ENCODE assay signal across 20 cellular contexts in genomic region chr6:134193536-134194521, GRCh38.
A peak's percentile ranks its signal among the peaks of the same experiment; 100 is the strongest.
DNase-seq lines count a peak whose midpoint lies in the region; ATAC-seq, FAIRE-seq and TF ChIP-seq lines count a peak whose summit lies in the region.
"Had no signal": no experiment of that assay in that cellular context is flagged by ENCODE, and none has a peak within 500 bp of the region (broad histone marks: within the 10 kb centered on the region; RNA-seq: fewer than 3 reads in every experiment).

No MANE protein-coding gene starts in this region.

- POLR2A ChIA-PET in IMR-90 (lab: Charles Lee; ENCODE audit: unreplicated experiment) (interaction anchor here (0.5 to 0.7 kb wide), 2 partner anchors 55 to 219 kb away, joined by 4 to 7 read pairs; no protein-coding TSS in a partner anchor), H1 (lab: Charles Lee; ENCODE audit: partially characterized antibody) (no interaction called here)

- H3K23ac ChIP-seq in IMR-90 (ENCODE audit: low read depth, low read length), result no peak overlapping the region
- H3K23ac ChIP-seq in H1 (ENCODE audit: insufficient read length), result no peak overlapping the region

- no peak for DNase-seq in CD4-positive, CD25-positive, alpha-beta regulatory T cell
- DNase-seq in IMR-90 (no peak), H1 (ENCODE audit: low read depth in 1 of 2, low spot score in 2 of 2) (no peak), brain microvascular endothelial cell (no peak), UCSD-AML1 (lab: John Stamatoyannopoulos, UW; ENCODE audit: unreplicated experiment) (no peak)
- DNase-seq: ACHN, DMS79, MM.1S, NCI-H1092 treated with DMSO at 0.1 percent for 48 hours, NCI-H146, NCI-H2081 treated with DMSO at 0.1 percent for 48 hours, Right ventricle myocardium superior had no signal

- dilution Hi-C loops in IMR-90 (cut with HindIII; ENCODE audit: low sequenced_read_pairs, unreplicated experiment), result no loop called here

- H2BK20ac ChIP-seq in IMR-90 (ENCODE audit: low read depth, low read length) (peak overlapping the region; percentile 27; the same call in 1 of the 2 replicates), H1 (ENCODE audit: low read length) (peak overlapping the region; percentile 94; the same call in 1 of the 2 replicates)

- no peak overlapping the region for H3K4me3 Mint-ChIP-seq in CD4-positive, CD25-positive, alpha-beta regulatory T cell
- no peak overlapping the region for H3K4me3 Mint-ChIP-seq in nephron
- H3K4me3 Mint-ChIP-seq: IgD-negative memory B cell had no signal

- H3K27ac ChIP-seq in CD4-positive, CD25-positive, alpha-beta regulatory T cell (ENCODE audit: insufficient read depth, low read length, poor library complexity, severe bottlenecking), result no peak overlapping the region
- peak overlapping the region; percentile 32; the same call in 1 of the 2 replicates for H3K27ac ChIP-seq in IMR-90 (ENCODE audit: insufficient read depth, low read length)
- H3K27ac ChIP-seq in H1 (ENCODE audit: low read depth, low read length), result no peak overlapping the region
- no peak overlapping the region for H3K27ac ChIP-seq in brain microvascular endothelial cell
- H3K27ac ChIP-seq: C4-2B, HL-60, SK-N-MC had no signal

- no peak overlapping the region for H2AK9ac ChIP-seq in IMR-90 (replicated peaks; ENCODE audit: low read depth, low read length, poor library complexity)

- no peak overlapping the region for H3K56ac ChIP-seq in IMR-90 (ENCODE audit: extremely low read depth, insufficient read depth, low read length)
- no peak overlapping the region for H3K56ac ChIP-seq in H1 (replicated peaks; ENCODE audit: insufficient read length, low read depth, low read length)

- H4K20me1 ChIP-seq in IMR-90 (ENCODE audit: insufficient read depth, low read length), result no peaks in the 10 kb centered on the region
- no peaks in the 10 kb centered on the region for H4K20me1 ChIP-seq in H1 (replicated peaks in 1 of 2; ENCODE audit: control insufficient read depth in 1 of 2, insufficient read depth in 2 of 2, low read length in 2 of 2)

- no peaks in the 10 kb centered on the region for H3K9me3 ChIP-seq in CD4-positive, CD25-positive, alpha-beta regulatory T cell (ENCODE audit: control insufficient read depth in 2 of 2, low read length in 2 of 2)
- no peaks in the 10 kb centered on the region for H3K9me3 ChIP-seq in IMR-90 (ENCODE audit: control insufficient read depth, insufficient read depth, low read length)
- no peaks in the 10 kb centered on the region for H3K9me3 ChIP-seq in H1 (ENCODE audit: insufficient read depth in 2 of 2, low read depth in 1 of 2, low read length in 1 of 2)

- no peak overlapping the region for H3K4me3 ChIP-seq in CD4-positive, CD25-positive, alpha-beta regulatory T cell (ENCODE audit: low read depth, low read length)
- H3K4me3 ChIP-seq in IMR-90 (ENCODE audit: insufficient read depth, low read depth, low read length) (no peak overlapping the region), H1 (ENCODE audit: extremely low read depth in 1 of 4, insufficient read depth in 2 of 4, low read depth in 3 of 4, low read length in 4 of 4) (no peak overlapping the region), brain microvascular endothelial cell (ENCODE audit: low read depth, low read length) (no peak overlapping the region)
- H3K4me3 ChIP-seq: SK-N-MC had no signal

- H3K79me2 ChIP-seq in H1 (ENCODE audit: control insufficient read depth in 1 of 2, insufficient read depth in 2 of 2, low read length in 2 of 2), result no peaks in the 10 kb centered on the region

- H2AFZ ChIP-seq in IMR-90 (replicated peaks; ENCODE audit: low read length, poor library complexity), result peak overlapping the region; percentile 32
- H2AFZ ChIP-seq in H1 (ENCODE audit: low read length), result 0 out of 2 replicates have a peak overlapping the region, but pooled peaks have one; percentile 82

- H3K9ac ChIP-seq in IMR-90 (ENCODE audit: low read depth, low read length) (no peak overlapping the region), H1 (replicated peaks in 1 of 4; ENCODE audit: extremely low read depth in 1 of 4, low read depth in 3 of 4, low read length in 3 of 4) (no peak overlapping the region)

- TF ChIP-seq CTCF in IMR-90 (conservative IDR thresholded peaks at IDR 0.05; ENCODE audit: low read depth, low read length) (no peak), H1 (IDR thresholded peaks at IDR 0.05; ENCODE audit: control extremely low read depth in 1 of 3, insufficient read depth in 1 of 3, low read depth in 1 of 3, low read length in 3 of 3) (no peak), nephron (IDR thresholded peaks at IDR 0.05; ENCODE audit: unreplicated experiment in 3 of 3) (no peak), brain microvascular endothelial cell (IDR thresholded peaks at IDR 0.05; ENCODE audit: low read depth, low read length, missing control alignments) (no peak)

- in situ Hi-C loops in IMR-90 (cut with MboI; ENCODE audit: low sequenced_read_pairs), result no loop called here
- in situ Hi-C loops in brain microvascular endothelial cell (cut with HindIII; ENCODE audit: low pct_ligation_motif_present, low sequenced_read_pairs), result no loop called here

- no peak overlapping the region for H3K4me2 ChIP-seq in IMR-90 (ENCODE audit: low read depth, low read length)
- H3K4me2 ChIP-seq in H1 (ENCODE audit: insufficient read depth in 1 of 2, low read depth in 2 of 2, low read length in 2 of 2), result no peak overlapping the region

- H3K23me2 ChIP-seq in H1 (ENCODE audit: low read depth, low read length), result no peaks in the 10 kb centered on the region; the same call in 1 of the 2 replicates

- H4K91ac ChIP-seq in IMR-90 (ENCODE audit: insufficient read depth, low read depth, low read length), result peak overlapping the region; percentile 59; the same call in 1 of the 2 replicates
- peak overlapping the region; percentile 49 for H4K91ac ChIP-seq in H1 (replicated peaks; ENCODE audit: insufficient read length, low read length)

- H2BK12ac ChIP-seq in H1 (ENCODE audit: low read depth, low read length), result peak overlapping the region; percentile 93; the same call in 1 of the 2 replicates

- peak overlapping the region; percentile 65 for H3K4ac ChIP-seq in IMR-90 (ENCODE audit: low read depth, low read length)
- H3K4ac ChIP-seq in H1 (replicated peaks; ENCODE audit: insufficient read length, low read depth, low read length), result peak overlapping the region; percentile 40

- no peaks in the 10 kb centered on the region for H3K27me3 Mint-ChIP-seq in CD4-positive, CD25-positive, alpha-beta regulatory T cell
- no peaks in the 10 kb centered on the region for H3K27me3 Mint-ChIP-seq in nephron (ENCODE audit: low read depth)
- H3K27me3 Mint-ChIP-seq: IgD-negative memory B cell had no signal

- FAIRE-seq in H1 (lab: Jason Lieb, UNC), result no peak
- FAIRE-seq: H54 had no signal

- no TSS peak for BruUV-seq in IMR-90 (replicated peaks; lab: Mats Ljungman, UMichigan)

- H2BK15ac ChIP-seq in IMR-90 (ENCODE audit: low read depth, low read length) (peak overlapping the region; percentile 96), H1 (ENCODE audit: low read length) (peak overlapping the region; percentile 53; the same call in 1 of the 2 replicates)

- no peak for ATAC-seq in CD4-positive, CD25-positive, alpha-beta regulatory T cell (ENCODE audit: low read depth in 2 of 2)
- ATAC-seq in IMR-90 (ENCODE audit: low read depth) (no peak), HG03039 (IDR thresholded peaks at IDR 0.05; ENCODE audit: unreplicated experiment) (no peak), GM18505 (IDR thresholded peaks at IDR 0.05; ENCODE audit: unreplicated experiment) (no peak)

- no peak for TF ChIP-seq EP300 in H1 (IDR thresholded peaks at IDR 0.05; ENCODE audit: borderline replicate concordance in 1 of 2, low read depth in 2 of 2, low read length in 2 of 2)

- H4K8ac ChIP-seq in IMR-90 (ENCODE audit: low read depth in 2 of 2, low read length in 2 of 2) (peak overlapping the region in 1 of 2 experiments; percentile 28; a peak in 1 of 4 replicates), H1 (ENCODE audit: extremely low read depth, insufficient read depth, low read length) (no peak overlapping the region)

- H3K79me1 ChIP-seq in IMR-90 (ENCODE audit: low read depth in 1 of 2, low read length in 2 of 2), result no peaks in the 10 kb centered on the region
- H3K79me1 ChIP-seq in H1 (ENCODE audit: low read depth, low read length), result no peaks in the 10 kb centered on the region

- no peaks in the 10 kb centered on the region for H3K36me3 Mint-ChIP-seq in CD4-positive, CD25-positive, alpha-beta regulatory T cell
- H3K36me3 Mint-ChIP-seq in nephron (ENCODE audit: low read depth), result no peaks in the 10 kb centered on the region
- H3K36me3 Mint-ChIP-seq: IgD-negative memory B cell had no signal

- H4K5ac ChIP-seq in IMR-90 (ENCODE audit: low read depth, low read length) (peak overlapping the region; percentile 81), H1 (ENCODE audit: insufficient read length, low read depth, low read length) (no peak overlapping the region)

- no peaks in the 10 kb centered on the region for H3K9me3 Mint-ChIP-seq in CD4-positive, CD25-positive, alpha-beta regulatory T cell
- no peaks in the 10 kb centered on the region for H3K9me3 Mint-ChIP-seq in nephron
- H3K9me3 Mint-ChIP-seq: IgD-negative memory B cell had no signal

- TF ChIP-seq RAD21 in IMR-90 (IDR thresholded peaks at IDR 0.05; ENCODE audit: low read length), result no peak
- TF ChIP-seq RAD21 in H1 (IDR thresholded peaks at IDR 0.05 in 1 of 2, conservative IDR thresholded peaks at IDR 0.05 in 1 of 2; ENCODE audit: low read depth in 2 of 2, low read length in 2 of 2), result no peak

- TF ChIP-seq POLR2A in IMR-90 (IDR thresholded peaks at IDR 0.05; ENCODE audit: low read depth, low read length) (no peak), H1 (IDR thresholded peaks at IDR 0.05; ENCODE audit: control extremely low read depth in 1 of 2, low read depth in 2 of 2, low read length in 2 of 2) (no peak), GM18505 (IDR thresholded peaks at IDR 0.05; ENCODE audit: borderline replicate concordance, extremely low read depth, insufficient read depth, insufficient read length) (no peak)

- no peaks in the 10 kb centered on the region for H3K4me1 ChIP-seq in CD4-positive, CD25-positive, alpha-beta regulatory T cell (ENCODE audit: control insufficient read depth, insufficient read depth, low read length, poor library complexity, severe bottlenecking)
- 0 out of 2 replicates have a peak, but pooled peaks cover 2% of the 10 kb centered on the region for H3K4me1 ChIP-seq in IMR-90 (ENCODE audit: control insufficient read depth, insufficient read depth, low read length)
- H3K4me1 ChIP-seq in H1 (replicated peaks in 1 of 4; ENCODE audit: control insufficient read depth in 3 of 4, insufficient read depth in 4 of 4, low read length in 3 of 4), result peaks cover 0 to 8% (median 3%) of the 10 kb centered on the region in 4 experiments; a peak in 2 of 7 replicates

- H3K36me3 ChIP-seq in CD4-positive, CD25-positive, alpha-beta regulatory T cell (ENCODE audit: control insufficient read depth, insufficient read depth, low read length), result no peaks in the 10 kb centered on the region
- H3K36me3 ChIP-seq in IMR-90 (ENCODE audit: control insufficient read depth, insufficient read depth, low read length), result no peaks in the 10 kb centered on the region
- no peaks in the 10 kb centered on the region for H3K36me3 ChIP-seq in H1 (ENCODE audit: control insufficient read depth in 2 of 4, insufficient read depth in 4 of 4, low read length in 3 of 4)
- no peaks in the 10 kb centered on the region for H3K36me3 ChIP-seq in brain microvascular endothelial cell (replicated peaks)

- H2AK5ac ChIP-seq in IMR-90 (ENCODE audit: low read depth, low read length) (peak overlapping the region; percentile 93), H1 (ENCODE audit: low read depth, low read length) (peak overlapping the region; percentile 91; the same call in 1 of the 2 replicates)

- H2BK5ac ChIP-seq in IMR-90 (ENCODE audit: low read depth, low read length, poor library complexity, severe bottlenecking), result peak overlapping the region; percentile 20
- no peak overlapping the region; the same call in 1 of the 2 replicates for H2BK5ac ChIP-seq in H1 (ENCODE audit: low read depth, low read length)

- peaks cover 6 to 32% (median 15%) of the 10 kb centered on the region in 4 donors for H3K4me1 Mint-ChIP-seq in CD4-positive, CD25-positive, alpha-beta regulatory T cell
- H3K4me1 Mint-ChIP-seq in nephron, result peaks cover 15% of the 10 kb centered on the region

- no peaks in the 10 kb centered on the region for H3K27me3 ChIP-seq in CD4-positive, CD25-positive, alpha-beta regulatory T cell (ENCODE audit: control insufficient read depth, insufficient read depth, low read length)
- H3K27me3 ChIP-seq in IMR-90 (ENCODE audit: control insufficient read depth, insufficient read depth, low read length) (no peaks in the 10 kb centered on the region), H1 (replicated peaks in 1 of 4; ENCODE audit: control insufficient read depth in 3 of 4, extremely low read depth in 1 of 4, insufficient read depth in 3 of 4, low read length in 3 of 4) (no peaks in the 10 kb centered on the region), brain microvascular endothelial cell (replicated peaks) (no peaks in the 10 kb centered on the region)

- peak overlapping the region; percentile 30 for H2BK120ac ChIP-seq in IMR-90 (ENCODE audit: low read depth, low read length)
- H2BK120ac ChIP-seq in H1 (replicated peaks; ENCODE audit: low read depth, low read length), result no peak overlapping the region

- 100% methylated on average over 1 of the region's 6 CpGs; no CpG with 5 or more reads in 1 of the 2 experiments for WGBS in IMR-90 (ENCODE audit: extremely low coverage in 2 of 2, insufficient read length in 1 of 2), 2 experiments
- WGBS in H1 (ENCODE audit: extremely low coverage in 1 of 2, insufficient coverage in 1 of 2, insufficient read length in 1 of 2, insufficient replicate concordance in 2 of 2, low coverage in 1 of 2, low lambda C conversion rate in 2 of 2, missing lambda C conversion rate in 1 of 2), 2 experiments, result 87% methylated on average over 6 of the region's 6 CpGs; no CpG with 5 or more reads in 1 of the 2 experiments

- H3K18ac ChIP-seq in IMR-90 (ENCODE audit: low read depth, low read length), result peak overlapping the region; percentile 84
- H3K18ac ChIP-seq in H1 (ENCODE audit: extremely low read depth, low read length), result no peak overlapping the region

- CTCF ChIA-PET in IMR-90 (lab: Yijun Ruan, JAX), result interaction anchor here (0.9 to 1.0 kb wide), 2 partner anchors 447 to 448 kb away, joined by 3 read pairs; no protein-coding TSS in a partner anchor
- CTCF ChIA-PET in H1 (lab: Charles Lee; ENCODE audit: partially characterized antibody), result interaction anchor here (1.0 to 3.9 kb wide), 5 partner anchors 10 to 447 kb away, joined by 3 to 16 read pairs (median 4); no protein-coding TSS in a partner anchor

- H3K14ac ChIP-seq in IMR-90 (replicated peaks; ENCODE audit: low read depth, low read length), result peak overlapping the region; percentile 33; the same call in 1 of the 2 replicates
- no peak overlapping the region for H3K14ac ChIP-seq in H1 (ENCODE audit: insufficient read length)

- intact Hi-C loops in IMR-90 (cut with micrococcal nuclease), result no loop called here

- H3K9me1 ChIP-seq in IMR-90 (ENCODE audit: insufficient read depth, low read length), result no peaks in the 10 kb centered on the region

- peak overlapping the region in 2 of 3 donors; percentile 24 to 55 for H3K27ac Mint-ChIP-seq in CD4-positive, CD25-positive, alpha-beta regulatory T cell
- H3K27ac Mint-ChIP-seq in nephron, result peak overlapping the region in 2 of 3 experiments; percentile 46 to 62
- H3K27ac Mint-ChIP-seq: IgD-negative memory B cell had no signal
